Comparison of ENCODE assay signal across 19 cellular contexts in the genomic region with DNA sequence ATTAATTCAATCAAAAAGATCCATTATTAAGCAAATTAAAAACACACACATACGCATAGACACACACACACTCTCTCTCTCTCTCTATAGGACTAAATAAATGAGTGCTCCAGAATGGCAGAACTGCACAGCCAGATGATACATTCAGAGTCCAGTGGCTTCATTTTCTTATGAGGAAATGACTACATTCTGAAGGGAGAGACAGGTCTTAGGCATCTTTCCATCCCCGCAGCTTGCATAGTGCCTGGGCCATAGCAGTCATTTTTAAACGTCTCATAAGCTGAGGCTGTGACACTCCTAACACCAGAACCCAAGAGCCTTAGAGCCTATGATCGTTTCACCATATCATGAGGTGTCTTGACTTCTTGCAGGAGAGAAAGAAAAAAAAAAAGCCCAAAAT. TPM values are rescaled to one million over a fixed set of nuclear protein-coding genes. Genes with fewer than 3 reads are reported as not detected.
DNase-seq lines count a peak whose midpoint lies in the region; ATAC-seq, FAIRE-seq and TF ChIP-seq lines count a peak whose summit lies in the region.
"Had no signal": no experiment of that assay in that cellular context is flagged by ENCODE, and none has a peak within 500 bp of the region (broad histone marks: within the 10 kb centered on the region; RNA-seq: fewer than 3 reads in every experiment).

No MANE protein-coding gene starts in this region.

- H3K79me1 ChIP-seq in IMR-90 (ENCODE audit: low read depth in 1 of 2, low read length in 2 of 2), result peaks cover 28 to 49% of the 10 kb centered on the region in 2 experiments

- H4K5ac ChIP-seq in IMR-90 (ENCODE audit: low read depth, low read length), result no peak overlapping the region; the same call in 1 of the 2 replicates

- H3K27me3 Mint-ChIP-seq in astrocyte (ENCODE audit: low read depth, unreplicated experiment), result no peaks in the 10 kb centered on the region
- H3K27me3 Mint-ChIP-seq in neural crest cell (ENCODE audit: low read depth), result no peaks in the 10 kb centered on the region
- H3K27me3 Mint-ChIP-seq: CD8-positive, alpha-beta memory T cell; IgD-negative memory B cell had no signal

- no peak overlapping the region for H3K14ac ChIP-seq in IMR-90 (replicated peaks; ENCODE audit: low read depth, low read length)

- dilution Hi-C loops in IMR-90 (cut with HindIII; ENCODE audit: low sequenced_read_pairs, unreplicated experiment), result no loop called here

- H4K20me1 ChIP-seq in IMR-90 (ENCODE audit: insufficient read depth, low read length), result no peaks in the 10 kb centered on the region
- H4K20me1 ChIP-seq in astrocyte (ENCODE audit: insufficient read depth, low read length), result no peaks in the 10 kb centered on the region
- H4K20me1 ChIP-seq: BLaER1 had no signal

- no peak overlapping the region for H3K18ac ChIP-seq in IMR-90 (ENCODE audit: low read depth, low read length)

- peak overlapping the region; percentile 72 for H3K4ac ChIP-seq in IMR-90 (ENCODE audit: low read depth, low read length)

- TF ChIP-seq POLR2A in IMR-90 (IDR thresholded peaks at IDR 0.05; ENCODE audit: low read depth, low read length), result no peak

- H3K4me3 Mint-ChIP-seq in astrocyte (ENCODE audit: unreplicated experiment), result no peak overlapping the region
- no peak overlapping the region for H3K4me3 Mint-ChIP-seq in neural crest cell
- H3K4me3 Mint-ChIP-seq: CD8-positive, alpha-beta memory T cell; IgD-negative memory B cell had no signal

- H3K4me2 ChIP-seq in IMR-90 (ENCODE audit: low read depth, low read length) (no peak overlapping the region), astrocyte (ENCODE audit: low read length) (no peak overlapping the region)
- H3K4me2 ChIP-seq: BLaER1 had no signal

- H3K56ac ChIP-seq in IMR-90 (ENCODE audit: extremely low read depth, insufficient read depth, low read length), result no peak overlapping the region

- no peak overlapping the region for H2AK9ac ChIP-seq in IMR-90 (replicated peaks; ENCODE audit: low read depth, low read length, poor library complexity)

- no peak overlapping the region for H3K9ac ChIP-seq in IMR-90 (ENCODE audit: low read depth, low read length)
- no peak overlapping the region for H3K9ac ChIP-seq in astrocyte (ENCODE audit: low read length)
- H3K9ac ChIP-seq: BLaER1 had no signal

- H3K36me3 ChIP-seq in ACC112 (ENCODE audit: insufficient read depth, low read length) (peaks cover 23% of the 10 kb centered on the region), IMR-90 (ENCODE audit: control insufficient read depth, insufficient read depth, low read length) (peaks cover 10% of the 10 kb centered on the region), astrocyte (ENCODE audit: insufficient read depth, low read length) (peaks cover 10% of the 10 kb centered on the region)

- DNase-seq in IMR-90, result no peak
- no peak for DNase-seq in astrocyte (ENCODE audit: low read depth)
- DNase-seq in neural crest cell (ENCODE audit: low read depth, low spot score), result no peak
- no peak for DNase-seq in GM03348 (ENCODE audit: low spot score)
- no peak for DNase-seq in AG08396 (ENCODE audit: low spot score)
- no peak for DNase-seq in GOT3 (lab: John Stamatoyannopoulos, UW)
- DNase-seq in COR-L47 (lab: John Stamatoyannopoulos, UW), result no peak
- DNase-seq: CD8-positive, alpha-beta memory T cell; HCEC 1CT; NCI-H146; NCI-H2081 treated with DMSO at 0.1 percent for 48 hours; NCI-H2227 treated with DMSO at 0.1 percent for 48 hours; NCI-H526 treated with DMSO at 0.1 percent for 48 hours; NK-92 treated with Interleukin-12 subunit alpha and Interleukin-12 subunit beta, amount 100 ng/mL, for 24 hours; OCI-M1 had no signal

- BruUV-seq in IMR-90 (replicated peaks; lab: Mats Ljungman, UMichigan), result no TSS peak

- H3K79me2 ChIP-seq in ACC112 (ENCODE audit: control insufficient read depth, insufficient read depth, low read length, unreplicated experiment) (peaks cover 53% of the 10 kb centered on the region), astrocyte (ENCODE audit: insufficient read depth, low read length) (peaks cover 71% of the 10 kb centered on the region)

- H2AFZ ChIP-seq in ACC112 (ENCODE audit: low read length, unreplicated experiment) (no peak overlapping the region), IMR-90 (replicated peaks; ENCODE audit: low read length, poor library complexity) (no peak overlapping the region), astrocyte (ENCODE audit: low read depth, low read length) (no peak overlapping the region)

- TF ChIP-seq RAD21 in IMR-90 (IDR thresholded peaks at IDR 0.05; ENCODE audit: low read length), result no peak

- H3K23ac ChIP-seq in IMR-90 (ENCODE audit: low read depth, low read length), result no peak overlapping the region

- no peak for TF ChIP-seq CTCF in IMR-90 (conservative IDR thresholded peaks at IDR 0.05; ENCODE audit: low read depth, low read length)
- TF ChIP-seq CTCF in astrocyte (IDR thresholded peaks at IDR 0.05; ENCODE audit: insufficient read depth, low read depth, low read length), result no peak
- TF ChIP-seq CTCF in neural crest cell (conservative IDR thresholded peaks at IDR 0.05), result no peak

- FAIRE-seq in astrocyte (lab: Jason Lieb, UNC), result no peak

- in situ Hi-C loops in IMR-90 (cut with MboI; ENCODE audit: low sequenced_read_pairs), result no loop called here

- no CpG with 5 or more reads among the region's 4 CpGs for WGBS in IMR-90 (ENCODE audit: extremely low coverage in 2 of 2, insufficient read length in 1 of 2), 2 experiments

- peak overlapping the region; percentile 61; the same call in 1 of the 2 replicates for H2BK20ac ChIP-seq in IMR-90 (ENCODE audit: low read depth, low read length)

- H3K9me3 ChIP-seq in IMR-90 (ENCODE audit: control insufficient read depth, insufficient read depth, low read length) (no peaks in the 10 kb centered on the region), astrocyte (ENCODE audit: insufficient read depth, low read depth, low read length) (no peaks in the 10 kb centered on the region)
- H3K9me3 ChIP-seq: BLaER1 had no signal

- CTCF ChIA-PET in IMR-90 (lab: Yijun Ruan, JAX), result no interaction called here

- no peak overlapping the region for H4K91ac ChIP-seq in IMR-90 (ENCODE audit: insufficient read depth, low read depth, low read length)

- H2BK15ac ChIP-seq in IMR-90 (ENCODE audit: low read depth, low read length), result peak overlapping the region; percentile 75; the same call in 2 of the 3 replicates

- peak overlapping the region; percentile 71; the same call in 1 of the 2 replicates for H2AK5ac ChIP-seq in IMR-90 (ENCODE audit: low read depth, low read length)

- POLR2A ChIA-PET in IMR-90 (lab: Charles Lee; ENCODE audit: unreplicated experiment), result no interaction called here

- H3K36me3 Mint-ChIP-seq in astrocyte (ENCODE audit: low read depth, unreplicated experiment), result peaks cover 9% of the 10 kb centered on the region
- peaks cover 19% of the 10 kb centered on the region for H3K36me3 Mint-ChIP-seq in neural crest cell (ENCODE audit: low read depth)

- peaks cover 13% of the 10 kb centered on the region for H3K9me1 ChIP-seq in IMR-90 (ENCODE audit: insufficient read depth, low read length)

- H3K9me3 Mint-ChIP-seq in astrocyte (ENCODE audit: unreplicated experiment) (no peaks in the 10 kb centered on the region), neural crest cell (no peaks in the 10 kb centered on the region)
- H3K9me3 Mint-ChIP-seq: CD8-positive, alpha-beta memory T cell; IgD-negative memory B cell had no signal

- peaks cover 59% of the 10 kb centered on the region for H3K4me1 Mint-ChIP-seq in astrocyte (ENCODE audit: low read depth, unreplicated experiment)
- peaks cover 18% of the 10 kb centered on the region for H3K4me1 Mint-ChIP-seq in neural crest cell

- no peaks in the 10 kb centered on the region for H3K27me3 ChIP-seq in ACC112 (ENCODE audit: insufficient read depth, low read length)
- no peaks in the 10 kb centered on the region for H3K27me3 ChIP-seq in IMR-90 (ENCODE audit: control insufficient read depth, insufficient read depth, low read length)
- H3K27me3 ChIP-seq in astrocyte (ENCODE audit: insufficient read depth, low read length), result no peaks in the 10 kb centered on the region
- H3K27me3 ChIP-seq: BLaER1 had no signal

- intact Hi-C loops in IMR-90 (cut with micrococcal nuclease), result no loop called here

- peak overlapping the region; percentile 17 for H2BK5ac ChIP-seq in IMR-90 (ENCODE audit: low read depth, low read length, poor library complexity, severe bottlenecking)

- H4K8ac ChIP-seq in IMR-90 (ENCODE audit: low read depth in 2 of 2, low read length in 2 of 2), result peak overlapping the region; percentile 18 to 26; a peak in 2 of 4 replicates

- peak overlapping the region; percentile 36; the same call in 1 of the 2 replicates for H2BK120ac ChIP-seq in IMR-90 (ENCODE audit: low read depth, low read length)

- no peak overlapping the region for H3K4me3 ChIP-seq in ACC112 (ENCODE audit: low read depth, low read length)
- H3K4me3 ChIP-seq in IMR-90 (ENCODE audit: insufficient read depth, low read depth, low read length), result no peak overlapping the region
- H3K4me3 ChIP-seq in astrocyte (ENCODE audit: insufficient read depth, low read depth, low read length), result no peak overlapping the region
- H3K4me3 ChIP-seq: BLaER1, SK-N-MC had no signal

- ATAC-seq in IMR-90 (ENCODE audit: low read depth), result no peak

- H3K27ac Mint-ChIP-seq in astrocyte (ENCODE audit: unreplicated experiment) (peak overlapping the region; percentile 1), neural crest cell (ENCODE audit: unreplicated experiment) (peak overlapping the region; percentile 66)
- H3K27ac Mint-ChIP-seq: CD8-positive, alpha-beta memory T cell had no signal

- H3K27ac ChIP-seq in ACC112 (ENCODE audit: low read depth, low read length), result peak overlapping the region; percentile 94
- no peak overlapping the region for H3K27ac ChIP-seq in IMR-90 (ENCODE audit: insufficient read depth, low read length)
- peak overlapping the region; percentile 25 for H3K27ac ChIP-seq in astrocyte (ENCODE audit: low read depth, low read length)
- H3K27ac ChIP-seq: BLaER1 had no signal

- H3K4me1 ChIP-seq in ACC112 (ENCODE audit: control insufficient read depth, insufficient read depth, low read length, unreplicated experiment) (peaks cover 82% of the 10 kb centered on the region), IMR-90 (ENCODE audit: control insufficient read depth, insufficient read depth, low read length) (peaks cover 17% of the 10 kb centered on the region), astrocyte (ENCODE audit: insufficient read depth, low read length) (peaks cover 57% of the 10 kb centered on the region)
- H3K4me1 ChIP-seq: BLaER1 had no signal

TF ChIP-seq in IMR-90, 13 proteins besides CTCF, POLR2A, EP300 and RAD21 (continues in another document):
- TF ChIP-seq CHD1 (IDR thresholded peaks at IDR 0.05; ENCODE audit: low read depth, low read length) (no peak), MXI1 (IDR thresholded peaks at IDR 0.05; ENCODE audit: borderline replicate concordance, low read depth, low read length) (no peak), MAFK (IDR thresholded peaks at IDR 0.05; ENCODE audit: low read depth, low read length) (no peak), NFE2L2 (IDR thresholded peaks at IDR 0.05; ENCODE audit: low read depth, low read length) (no peak)

RNA-seq across cellular contexts. Expression of a gene that starts 31.1 kb away (rescaled TPM):
- total RNA-seq in IMR-90 (2012; rRNA removed) (19.4 and 43.3 TPM in 2 replicates), astrocyte (43.2 and 45.0 TPM in 2 replicates), neural crest cell (43.5 and 48.0 TPM in 2 replicates)
- 31.6 and 32.4 TPM in 2 replicates for polyA plus RNA-seq in IMR-90 (2012; rRNA removed)
- 5.2 and 11.4 TPM in 2 replicates for polyA plus RNA-seq in IMR-90 (2012; cell fraction: cytosol; rRNA removed)
- 1.9 and 13.6 TPM in 2 replicates for polyA plus RNA-seq in IMR-90 (2012; cell fraction: nucleus; rRNA removed; ENCODE audit: low replicate concordance)
